37 cellular contexts compared by ENCODE assay signal in the genomic region with DNA sequence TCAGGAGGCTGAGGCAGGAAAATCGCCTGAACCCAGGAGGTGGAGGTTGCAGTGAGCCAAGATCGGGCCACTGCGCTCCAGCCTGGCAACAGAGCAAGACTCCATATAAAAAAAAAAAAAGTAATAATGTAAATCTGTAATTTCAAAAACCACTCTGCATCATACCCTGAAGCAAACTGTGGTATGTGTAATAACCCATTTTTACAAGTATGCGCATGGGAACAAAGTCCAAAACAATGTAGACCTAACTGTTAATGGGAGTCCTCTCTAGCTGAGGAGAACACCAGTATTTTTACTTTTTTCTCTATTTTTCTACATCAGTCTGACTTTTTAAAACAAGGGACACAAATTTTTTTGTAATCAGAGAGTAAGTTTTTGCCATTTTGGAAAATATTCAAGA.
"Had no signal": no experiment of that assay in that cellular context is flagged by ENCODE, and none has a peak within 500 bp of the region (broad histone marks: within the 10 kb centered on the region; RNA-seq: fewer than 3 reads in every experiment).

No MANE protein-coding gene starts in this region.

- H3K27me3 ChIP-seq: adrenal gland, body of pancreas, brain microvascular endothelial cell, cardiac muscle cell had no signal

- H3K9me3 Mint-ChIP-seq: activated B cell treated with CpG ODN at 0.5 μM for 24 hours; activated CD4-positive, alpha-beta memory T cell treated with anti-CD3 and anti-CD28 coated beads for 36 hours; activated CD4-positive, alpha-beta T cell treated with anti-CD3 and anti-CD28 coated beads, Interleukin-2, amount 10 ng/mL, durations not matched to agents 24 days and 14 days; activated CD8-positive, alpha-beta T cell treated with anti-CD3 and anti-CD28 coated beads for 36 hours; activated naive CD4-positive, alpha-beta T cell treated with anti-CD3 and anti-CD28 coated beads for 36 hours; activated naive CD4-positive, alpha-beta T cell treated with anti-CD3 and anti-CD28 coated beads, Interleukin-2, amount 50 U/mL, for 72 hours; activated naive CD8-positive, alpha-beta T cell treated with anti-CD3 and anti-CD28 coated beads for 36 hours; activated T-cell treated with anti-CD3 and anti-CD28 coated beads, Interleukin-2, amount 50 U/mL, for 4 hours; activated T-cell treated with anti-CD3 and anti-CD28 coated beads, Interleukin-2, amount 50 U/mL, for 72 hours; activated T-helper 1 cell treated with anti-CD3 and anti-CD28 coated beads, Interleukin-12 subunit alpha, Interleukin-12 subunit beta, Interleukin-2, Interleukin-4 antibody, amounts not matched to agents 30 ng/mL and 10 ng/mL and 1 ng/mL, durations not matched to agents 14 hours and 24 hours and 36 hours; activated T-helper 17 cell treated with anti-CD3 and anti-CD28 coated beads, Interleukin-2, amount 50 U/mL, for 72 hours; central memory CD8-positive, alpha-beta T cell; T-helper 1 cell treated with Interleukin-12 subunit alpha and Interleukin-12 subunit beta and Interleukin-4 antibody, amounts not matched to agents 30 μg/mL and 1 μg/mL, for 36 hours; T-helper 2 cell treated with Interferon-gamma antibody and Interleukin-4, amounts not matched to agents 5 μg/mL and 100 μg/mL, for 36 hours had no signal

- H3K4me3 Mint-ChIP-seq: activated B cell treated with CpG ODN at 0.5 μM for 24 hours; activated CD4-positive, alpha-beta memory T cell treated with anti-CD3 and anti-CD28 coated beads for 36 hours; activated CD4-positive, alpha-beta T cell treated with anti-CD3 and anti-CD28 coated beads, Interleukin-2, amount 10 ng/mL, durations not matched to agents 24 days and 14 days; activated CD8-positive, alpha-beta T cell treated with anti-CD3 and anti-CD28 coated beads for 36 hours; activated naive CD4-positive, alpha-beta T cell treated with anti-CD3 and anti-CD28 coated beads for 36 hours; activated naive CD8-positive, alpha-beta T cell treated with anti-CD3 and anti-CD28 coated beads for 36 hours; activated T-cell treated with anti-CD3 and anti-CD28 coated beads, Interleukin-2, amount 50 U/mL, for 4 hours; activated T-cell treated with anti-CD3 and anti-CD28 coated beads, Interleukin-2, amount 50 U/mL, for 72 hours; activated T-helper 1 cell treated with anti-CD3 and anti-CD28 coated beads, Interleukin-12 subunit alpha, Interleukin-12 subunit beta, Interleukin-2, Interleukin-4 antibody, amounts not matched to agents 30 ng/mL and 10 ng/mL and 1 ng/mL, durations not matched to agents 14 hours and 24 hours and 36 hours; activated T-helper 17 cell treated with anti-CD3 and anti-CD28 coated beads, Interleukin-2, amount 50 U/mL, for 72 hours; central memory CD8-positive, alpha-beta T cell; T-helper 1 cell treated with Interleukin-12 subunit alpha and Interleukin-12 subunit beta and Interleukin-4 antibody, amounts not matched to agents 30 μg/mL and 1 μg/mL, for 36 hours; T-helper 2 cell treated with Interferon-gamma antibody and Interleukin-4, amounts not matched to agents 5 μg/mL and 100 μg/mL, for 36 hours had no signal

- H3K36me3 Mint-ChIP-seq: activated CD4-positive, alpha-beta memory T cell treated with anti-CD3 and anti-CD28 coated beads for 36 hours; activated naive CD4-positive, alpha-beta T cell treated with anti-CD3 and anti-CD28 coated beads, Interleukin-2, amount 50 U/mL, for 72 hours; activated naive CD8-positive, alpha-beta T cell treated with anti-CD3 and anti-CD28 coated beads for 36 hours had no signal

- H3K27ac ChIP-seq: adrenal gland, body of pancreas, brain microvascular endothelial cell, cardiac muscle cell, VCaP had no signal

- ATAC-seq: activated CD8-positive, alpha-beta T cell treated with anti-CD3 and anti-CD28 coated beads for 36 hours; activated naive CD4-positive, alpha-beta T cell treated with anti-CD3 and anti-CD28 coated beads, Interleukin-2, amount 50 U/mL, for 72 hours; activated T-cell treated with anti-CD3 and anti-CD28 coated beads, Interleukin-2, amount 50 U/mL, for 4 hours; activated T-cell treated with anti-CD3 and anti-CD28 coated beads, Interleukin-2, amount 50 U/mL, for 72 hours; activated T-helper 17 cell treated with anti-CD3 and anti-CD28 coated beads, Interleukin-2, amount 50 U/mL, for 72 hours; body of pancreas had no signal

- H3K9me3 ChIP-seq: adrenal gland, body of pancreas had no signal

- H3K36me3 ChIP-seq: adrenal gland, brain microvascular endothelial cell, cardiac muscle cell had no signal

- H3K4me1 ChIP-seq: adrenal gland, body of pancreas had no signal

- H3K4me3 ChIP-seq: adrenal gland, body of pancreas, cardiac muscle cell had no signal

- H3K27me3 Mint-ChIP-seq: activated CD4-positive, alpha-beta memory T cell treated with anti-CD3 and anti-CD28 coated beads for 36 hours; activated CD4-positive, alpha-beta T cell treated with anti-CD3 and anti-CD28 coated beads, Interleukin-2, amount 10 ng/mL, durations not matched to agents 24 days and 14 days; activated CD8-positive, alpha-beta T cell treated with anti-CD3 and anti-CD28 coated beads for 36 hours; activated naive CD8-positive, alpha-beta T cell treated with anti-CD3 and anti-CD28 coated beads for 36 hours; activated T-helper 17 cell treated with anti-CD3 and anti-CD28 coated beads, Interleukin-2, amount 50 U/mL, for 72 hours; central memory CD8-positive, alpha-beta T cell had no signal

- H3K4me1 Mint-ChIP-seq: activated B cell treated with CpG ODN at 0.5 μM for 24 hours; activated CD4-positive, alpha-beta T cell treated with anti-CD3 and anti-CD28 coated beads, Interleukin-2, amount 10 ng/mL, durations not matched to agents 24 days and 14 days; activated naive CD8-positive, alpha-beta T cell treated with anti-CD3 and anti-CD28 coated beads for 36 hours; activated T-helper 17 cell treated with anti-CD3 and anti-CD28 coated beads, Interleukin-2, amount 50 U/mL, for 72 hours; central memory CD8-positive, alpha-beta T cell had no signal

- H3K27ac Mint-ChIP-seq: activated B cell treated with CpG ODN at 0.5 μM for 24 hours; activated CD4-positive, alpha-beta memory T cell treated with anti-CD3 and anti-CD28 coated beads for 36 hours; activated CD4-positive, alpha-beta T cell treated with anti-CD3 and anti-CD28 coated beads, Interleukin-2, amount 10 ng/mL, durations not matched to agents 24 days and 14 days; activated CD8-positive, alpha-beta T cell treated with anti-CD3 and anti-CD28 coated beads for 36 hours; activated naive CD4-positive, alpha-beta T cell treated with anti-CD3 and anti-CD28 coated beads for 36 hours; activated naive CD4-positive, alpha-beta T cell treated with anti-CD3 and anti-CD28 coated beads, Interleukin-2, amount 50 U/mL, for 72 hours; activated naive CD8-positive, alpha-beta T cell treated with anti-CD3 and anti-CD28 coated beads for 36 hours; activated T-cell treated with anti-CD3 and anti-CD28 coated beads, Interleukin-2, amount 50 U/mL, for 72 hours; activated T-helper 1 cell treated with anti-CD3 and anti-CD28 coated beads, Interleukin-12 subunit alpha, Interleukin-12 subunit beta, Interleukin-2, Interleukin-4 antibody, amounts not matched to agents 30 ng/mL and 10 ng/mL and 1 ng/mL, durations not matched to agents 14 hours and 24 hours and 36 hours; activated T-helper 17 cell treated with anti-CD3 and anti-CD28 coated beads, Interleukin-2, amount 50 U/mL, for 72 hours; T-helper 1 cell treated with Interleukin-12 subunit alpha and Interleukin-12 subunit beta and Interleukin-4 antibody, amounts not matched to agents 30 μg/mL and 1 μg/mL, for 36 hours; T-helper 2 cell treated with Interferon-gamma antibody and Interleukin-4, amounts not matched to agents 5 μg/mL and 100 μg/mL, for 36 hours had no signal

- DNase-seq: activated B cell treated with CpG ODN at 0.5 μM for 24 hours; activated CD4-positive, alpha-beta memory T cell treated with anti-CD3 and anti-CD28 coated beads for 36 hours; activated CD4-positive, alpha-beta T cell treated with anti-CD3 and anti-CD28 coated beads for 4 hours; activated CD4-positive, alpha-beta T cell treated with anti-CD3 and anti-CD28 coated beads, Interleukin-2, amount 10 ng/mL, durations not matched to agents 24 days and 14 days; activated CD4-positive, alpha-beta T cell treated with anti-CD3 and anti-CD28 coated beads, Interleukin-2, amount 50 U/mL, for 1 hour; activated CD4-positive, alpha-beta T cell treated with anti-CD3 and anti-CD28 coated beads, Interleukin-2, amount 50 U/mL, for 4 hours; activated CD4-positive, CD25-positive, alpha-beta regulatory T cell treated with anti-CD3 and anti-CD28 coated beads, Interleukin-2, amount 50 U/mL, for 72 hours; activated CD8-positive, alpha-beta memory T cell treated with anti-CD3 and anti-CD28 coated beads, Interleukin-2, amount 50 U/mL, for 4 hours; activated CD8-positive, alpha-beta T cell treated with anti-CD3 and anti-CD28 coated beads for 36 hours; activated effector memory CD4-positive, alpha-beta T cell treated with anti-CD3 and anti-CD28 coated beads, Interleukin-2, amount 50 U/mL, for 16 hours; activated gamma-delta T cell treated with Interleukin-2 at 50 U/mL for 16 hours; activated naive CD4-positive, alpha-beta T cell; activated naive CD4-positive, alpha-beta T cell treated with anti-CD3 and anti-CD28 coated beads for 36 hours; activated naive CD4-positive, alpha-beta T cell treated with anti-CD3 and anti-CD28 coated beads, Interleukin-2, amount 50 U/mL, for 16 hours; activated naive CD8-positive, alpha-beta T cell treated with anti-CD3 and anti-CD28 coated beads for 36 hours; activated T-cell treated with anti-CD3 and anti-CD28 coated beads for 4 hours; activated T-cell treated with anti-CD3 and anti-CD28 coated beads, Interleukin-2, amount 50 U/mL, for 1 hour; activated T-cell treated with anti-CD3 and anti-CD28 coated beads, Interleukin-2, amount 50 U/mL, for 4 hours; activated T-cell treated with anti-CD3 and anti-CD28 coated beads, Interleukin-2, amount 50 U/mL, for 72 hours; adrenal gland; amniotic stem cell; aorta; body of pancreas; brain microvascular endothelial cell; caudate nucleus; cerebellar nuclear complex; T-helper 1 cell; T-helper 2 cell; T-helper 9 cell had no signal
